1 cellular context compared by ENCODE assay signal in the genomic region with DNA sequence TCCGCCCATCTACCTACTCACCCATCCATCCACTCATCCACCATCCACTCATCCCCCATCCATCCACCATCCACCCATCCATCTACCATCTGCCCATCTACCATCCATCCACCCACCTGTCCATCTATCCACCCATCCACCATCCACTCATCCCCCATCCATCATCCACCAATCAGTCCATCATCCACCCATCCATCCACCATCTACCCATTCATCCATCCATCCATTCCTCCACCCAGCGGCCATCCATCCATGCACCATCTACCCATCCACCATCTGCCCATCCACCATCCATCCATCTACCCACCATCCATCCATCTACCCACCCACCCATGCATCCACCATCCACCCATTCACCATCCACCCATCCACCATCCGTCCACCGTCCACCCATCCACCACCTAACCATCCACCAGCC.
TF ChIP-seq lines count a peak whose summit lies in the region.

No MANE protein-coding gene starts in this region.

TF ChIP-seq in HEK293, 187 proteins besides CTCF, POLR2A, EP300 and RAD21 (continued from another document and continues in another):
- TF ChIP-seq, protein P1, sequence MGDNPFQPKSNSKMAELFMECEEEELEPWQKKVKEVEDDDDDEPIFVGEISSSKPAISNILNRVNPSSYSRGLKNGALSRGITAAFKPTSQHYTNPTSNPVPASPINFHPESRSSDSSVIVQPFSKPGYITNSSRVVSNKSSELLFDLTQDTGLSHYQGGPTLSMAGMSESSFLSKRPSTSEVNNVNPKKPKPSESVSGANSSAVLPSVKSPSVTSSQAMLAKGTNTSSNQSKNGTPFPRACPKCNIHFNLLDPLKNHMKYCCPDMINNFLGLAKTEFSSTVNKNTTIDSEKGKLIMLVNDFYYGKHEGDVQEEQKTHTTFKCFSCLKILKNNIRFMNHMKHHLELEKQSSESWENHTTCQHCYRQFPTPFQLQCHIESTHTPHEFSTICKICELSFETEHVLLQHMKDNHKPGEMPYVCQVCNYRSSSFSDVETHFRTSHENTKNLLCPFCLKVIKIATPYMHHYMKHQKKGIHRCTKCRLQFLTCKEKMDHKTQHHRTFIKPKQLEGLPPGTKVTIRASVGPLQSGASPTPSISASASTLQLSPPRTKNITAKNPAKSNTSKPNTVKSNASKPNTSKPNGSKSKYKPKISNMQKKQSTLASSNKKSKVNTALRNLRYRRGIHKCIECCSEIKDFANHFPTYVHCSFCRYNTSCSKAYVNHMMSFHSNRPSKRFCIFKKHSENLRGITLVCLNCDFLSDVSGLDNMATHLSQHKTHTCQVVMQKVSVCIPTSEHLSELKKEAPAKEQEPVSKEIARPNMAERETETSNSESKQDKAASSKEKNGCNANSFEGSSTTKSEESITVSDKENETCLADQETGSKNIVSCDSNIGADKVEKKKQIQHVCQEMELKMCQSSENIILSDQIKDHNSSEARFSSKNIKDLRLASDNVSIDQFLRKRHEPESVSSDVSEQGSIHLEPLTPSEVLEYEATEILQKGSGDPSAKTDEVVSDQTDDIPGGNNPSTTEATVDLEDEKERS (tag by site-specific recombination; IDR thresholded peaks at IDR 0.05): no peak
- TF ChIP-seq ZNF112 (tag by site-specific recombination; IDR thresholded peaks at IDR 0.05) (no peak), YY2 (tag by site-specific recombination; IDR thresholded peaks at IDR 0.05) (no peak; the same call in 1 of the 2 replicates), SP3 (tag by site-specific recombination; IDR thresholded peaks at IDR 0.05) (no peak), KLF16 (tag by site-specific recombination; IDR thresholded peaks at IDR 0.05) (no peak), ZNF776 (tag by site-specific recombination; IDR thresholded peaks at IDR 0.05; ENCODE audit: borderline replicate concordance) (0 out of 2 replicates have a peak, but pooled peaks have one; percentile 29), ZNF529 (tag by site-specific recombination; IDR thresholded peaks at IDR 0.05; ENCODE audit: insufficient replicate concordance) (no peak), ZNF658 (tag by site-specific recombination; IDR thresholded peaks at IDR 0.05) (peak; percentile 94; the same call in 1 of the 2 replicates), ZNF23 (tag by site-specific recombination; IDR thresholded peaks at IDR 0.05; ENCODE audit: borderline replicate concordance) (0 out of 2 replicates have a peak, but pooled peaks have one; percentile 25), ZNF792 (tag by site-specific recombination; IDR thresholded peaks at IDR 0.05) (no peak), ZFP69B (tag by site-specific recombination; IDR thresholded peaks at IDR 0.05) (no peak), ZNF600 (tag by site-specific recombination; IDR thresholded peaks at IDR 0.05) (no peak), ZNF350 (tag by site-specific recombination; IDR thresholded peaks at IDR 0.05) (no peak), ZNF391 (tag by site-specific recombination; IDR thresholded peaks at IDR 0.05; ENCODE audit: borderline replicate concordance, low read depth) (0 out of 2 replicates have a peak, but pooled peaks have one; percentile 0), ZNF654 (tag by site-specific recombination; IDR thresholded peaks at IDR 0.05; ENCODE audit: low read depth) (no peak), ZSCAN30 (tag by site-specific recombination; IDR thresholded peaks at IDR 0.05) (no peak), ZNF302 (tag by site-specific recombination; IDR thresholded peaks at IDR 0.05; ENCODE audit: low read depth) (no peak), ZEB2 (tag by site-specific recombination; IDR thresholded peaks at IDR 0.05) (no peak), KLF9 (tag by site-specific recombination; IDR thresholded peaks at IDR 0.05; ENCODE audit: low read depth) (0 out of 2 replicates have a peak, but pooled peaks have one; percentile 31), ZNF416 (tag by site-specific recombination; IDR thresholded peaks at IDR 0.05) (no peak), ZNF626 (tag by site-specific recombination; IDR thresholded peaks at IDR 0.05) (no peak), ZNF2 (tag by site-specific recombination; IDR thresholded peaks at IDR 0.05) (0 out of 2 replicates have a peak, but pooled peaks have one; percentile 30), ZNF610 (tag by site-specific recombination; IDR thresholded peaks at IDR 0.05; ENCODE audit: borderline replicate concordance) (no peak), ZNF670 (tag by site-specific recombination; IDR thresholded peaks at IDR 0.05; ENCODE audit: low read depth) (no peak), ZNF426 (tag by site-specific recombination; IDR thresholded peaks at IDR 0.05) (no peak), KLF10 (tag by site-specific recombination; IDR thresholded peaks at IDR 0.05) (no peak), ZNF558 (tag by site-specific recombination; IDR thresholded peaks at IDR 0.05) (no peak), ZNF596 (tag by site-specific recombination; IDR thresholded peaks at IDR 0.05) (no peak)
- TF ChIP-seq, protein P2, sequence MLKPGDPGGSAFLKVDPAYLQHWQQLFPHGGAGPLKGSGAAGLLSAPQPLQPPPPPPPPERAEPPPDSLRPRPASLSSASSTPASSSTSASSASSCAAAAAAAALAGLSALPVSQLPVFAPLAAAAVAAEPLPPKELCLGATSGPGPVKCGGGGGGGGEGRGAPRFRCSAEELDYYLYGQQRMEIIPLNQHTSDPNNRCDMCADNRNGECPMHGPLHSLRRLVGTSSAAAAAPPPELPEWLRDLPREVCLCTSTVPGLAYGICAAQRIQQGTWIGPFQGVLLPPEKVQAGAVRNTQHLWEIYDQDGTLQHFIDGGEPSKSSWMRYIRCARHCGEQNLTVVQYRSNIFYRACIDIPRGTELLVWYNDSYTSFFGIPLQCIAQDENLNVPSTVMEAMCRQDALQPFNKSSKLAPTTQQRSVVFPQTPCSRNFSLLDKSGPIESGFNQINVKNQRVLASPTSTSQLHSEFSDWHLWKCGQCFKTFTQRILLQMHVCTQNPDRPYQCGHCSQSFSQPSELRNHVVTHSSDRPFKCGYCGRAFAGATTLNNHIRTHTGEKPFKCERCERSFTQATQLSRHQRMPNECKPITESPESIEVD (tag by site-specific recombination; IDR thresholded peaks at IDR 0.05): no peak
- TF ChIP-seq, protein P3, sequence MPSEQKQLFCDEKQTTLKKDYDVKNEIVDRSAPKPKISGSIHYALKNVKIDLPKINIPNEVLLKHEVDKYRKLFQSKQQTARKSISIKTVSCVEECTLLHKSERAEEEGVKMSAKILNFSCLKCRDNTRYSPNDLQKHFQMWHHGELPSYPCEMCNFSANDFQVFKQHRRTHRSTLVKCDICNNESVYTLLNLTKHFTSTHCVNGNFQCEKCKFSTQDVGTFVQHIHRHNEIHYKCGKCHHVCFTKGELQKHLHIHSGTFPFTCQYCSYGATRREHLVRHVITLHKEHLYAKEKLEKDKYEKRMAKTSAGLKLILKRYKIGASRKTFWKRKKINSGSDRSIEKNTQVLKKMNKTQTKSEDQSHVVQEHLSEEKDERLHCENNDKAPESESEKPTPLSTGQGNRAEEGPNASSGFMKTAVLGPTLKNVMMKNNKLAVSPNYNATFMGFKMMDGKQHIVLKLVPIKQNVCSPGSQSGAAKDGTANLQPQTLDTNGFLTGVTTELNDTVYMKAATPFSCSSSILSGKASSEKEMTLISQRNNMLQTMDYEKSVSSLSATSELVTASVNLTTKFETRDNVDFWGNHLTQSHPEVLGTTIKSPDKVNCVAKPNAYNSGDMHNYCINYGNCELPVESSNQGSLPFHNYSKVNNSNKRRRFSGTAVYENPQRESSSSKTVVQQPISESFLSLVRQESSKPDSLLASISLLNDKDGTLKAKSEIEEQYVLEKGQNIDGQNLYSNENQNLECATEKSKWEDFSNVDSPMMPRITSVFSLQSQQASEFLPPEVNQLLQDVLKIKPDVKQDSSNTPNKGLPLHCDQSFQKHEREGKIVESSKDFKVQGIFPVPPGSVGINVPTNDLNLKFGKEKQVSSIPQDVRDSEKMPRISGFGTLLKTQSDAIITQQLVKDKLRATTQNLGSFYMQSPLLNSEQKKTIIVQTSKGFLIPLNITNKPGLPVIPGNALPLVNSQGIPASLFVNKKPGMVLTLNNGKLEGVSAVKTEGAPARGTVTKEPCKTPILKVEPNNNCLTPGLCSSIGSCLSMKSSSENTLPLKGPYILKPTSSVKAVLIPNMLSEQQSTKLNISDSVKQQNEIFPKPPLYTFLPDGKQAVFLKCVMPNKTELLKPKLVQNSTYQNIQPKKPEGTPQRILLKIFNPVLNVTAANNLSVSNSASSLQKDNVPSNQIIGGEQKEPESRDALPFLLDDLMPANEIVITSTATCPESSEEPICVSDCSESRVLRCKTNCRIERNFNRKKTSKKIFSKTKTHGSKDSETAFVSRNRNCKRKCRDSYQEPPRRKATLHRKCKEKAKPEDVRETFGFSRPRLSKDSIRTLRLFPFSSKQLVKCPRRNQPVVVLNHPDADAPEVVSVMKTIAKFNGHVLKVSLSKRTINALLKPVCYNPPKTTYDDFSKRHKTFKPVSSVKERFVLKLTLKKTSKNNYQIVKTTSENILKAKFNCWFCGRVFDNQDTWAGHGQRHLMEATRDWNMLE (tag by site-specific recombination; conservative IDR thresholded peaks at IDR 0.05; ENCODE audit: low read depth): no peak
- TF ChIP-seq, protein P4, sequence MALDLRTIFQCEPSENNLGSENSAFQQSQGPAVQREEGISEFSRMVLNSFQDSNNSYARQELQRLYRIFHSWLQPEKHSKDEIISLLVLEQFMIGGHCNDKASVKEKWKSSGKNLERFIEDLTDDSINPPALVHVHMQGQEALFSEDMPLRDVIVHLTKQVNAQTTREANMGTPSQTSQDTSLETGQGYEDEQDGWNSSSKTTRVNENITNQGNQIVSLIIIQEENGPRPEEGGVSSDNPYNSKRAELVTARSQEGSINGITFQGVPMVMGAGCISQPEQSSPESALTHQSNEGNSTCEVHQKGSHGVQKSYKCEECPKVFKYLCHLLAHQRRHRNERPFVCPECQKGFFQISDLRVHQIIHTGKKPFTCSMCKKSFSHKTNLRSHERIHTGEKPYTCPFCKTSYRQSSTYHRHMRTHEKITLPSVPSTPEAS (tag by site-specific recombination; IDR thresholded peaks at IDR 0.05): no peak
- TF ChIP-seq, protein P5, sequence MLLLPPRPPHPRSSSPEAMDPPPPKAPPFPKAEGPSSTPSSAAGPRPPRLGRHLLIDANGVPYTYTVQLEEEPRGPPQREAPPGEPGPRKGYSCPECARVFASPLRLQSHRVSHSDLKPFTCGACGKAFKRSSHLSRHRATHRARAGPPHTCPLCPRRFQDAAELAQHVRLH (tag by site-specific recombination; IDR thresholded peaks at IDR 0.05): no peak
- TF ChIP-seq, protein P6, sequence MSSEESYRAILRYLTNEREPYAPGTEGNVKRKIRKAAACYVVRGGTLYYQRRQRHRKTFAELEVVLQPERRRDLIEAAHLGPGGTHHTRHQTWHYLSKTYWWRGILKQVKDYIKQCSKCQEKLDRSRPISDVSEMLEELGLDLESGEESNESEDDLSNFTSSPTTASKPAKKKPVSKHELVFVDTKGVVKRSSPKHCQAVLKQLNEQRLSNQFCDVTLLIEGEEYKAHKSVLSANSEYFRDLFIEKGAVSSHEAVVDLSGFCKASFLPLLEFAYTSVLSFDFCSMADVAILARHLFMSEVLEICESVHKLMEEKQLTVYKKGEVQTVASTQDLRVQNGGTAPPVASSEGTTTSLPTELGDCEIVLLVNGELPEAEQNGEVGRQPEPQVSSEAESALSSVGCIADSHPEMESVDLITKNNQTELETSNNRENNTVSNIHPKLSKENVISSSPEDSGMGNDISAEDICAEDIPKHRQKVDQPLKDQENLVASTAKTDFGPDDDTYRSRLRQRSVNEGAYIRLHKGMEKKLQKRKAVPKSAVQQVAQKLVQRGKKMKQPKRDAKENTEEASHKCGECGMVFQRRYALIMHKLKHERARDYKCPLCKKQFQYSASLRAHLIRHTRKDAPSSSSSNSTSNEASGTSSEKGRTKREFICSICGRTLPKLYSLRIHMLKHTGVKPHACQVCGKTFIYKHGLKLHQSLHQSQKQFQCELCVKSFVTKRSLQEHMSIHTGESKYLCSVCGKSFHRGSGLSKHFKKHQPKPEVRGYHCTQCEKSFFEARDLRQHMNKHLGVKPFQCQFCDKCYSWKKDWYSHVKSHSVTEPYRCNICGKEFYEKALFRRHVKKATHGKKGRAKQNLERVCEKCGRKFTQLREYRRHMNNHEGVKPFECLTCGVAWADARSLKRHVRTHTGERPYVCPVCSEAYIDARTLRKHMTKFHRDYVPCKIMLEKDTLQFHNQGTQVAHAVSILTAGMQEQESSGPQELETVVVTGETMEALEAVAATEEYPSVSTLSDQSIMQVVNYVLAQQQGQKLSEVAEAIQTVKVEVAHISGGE (tag by site-specific recombination; conservative IDR thresholded peaks at IDR 0.05; ENCODE audit: low read depth): no peak
- TF ChIP-seq, protein P7, sequence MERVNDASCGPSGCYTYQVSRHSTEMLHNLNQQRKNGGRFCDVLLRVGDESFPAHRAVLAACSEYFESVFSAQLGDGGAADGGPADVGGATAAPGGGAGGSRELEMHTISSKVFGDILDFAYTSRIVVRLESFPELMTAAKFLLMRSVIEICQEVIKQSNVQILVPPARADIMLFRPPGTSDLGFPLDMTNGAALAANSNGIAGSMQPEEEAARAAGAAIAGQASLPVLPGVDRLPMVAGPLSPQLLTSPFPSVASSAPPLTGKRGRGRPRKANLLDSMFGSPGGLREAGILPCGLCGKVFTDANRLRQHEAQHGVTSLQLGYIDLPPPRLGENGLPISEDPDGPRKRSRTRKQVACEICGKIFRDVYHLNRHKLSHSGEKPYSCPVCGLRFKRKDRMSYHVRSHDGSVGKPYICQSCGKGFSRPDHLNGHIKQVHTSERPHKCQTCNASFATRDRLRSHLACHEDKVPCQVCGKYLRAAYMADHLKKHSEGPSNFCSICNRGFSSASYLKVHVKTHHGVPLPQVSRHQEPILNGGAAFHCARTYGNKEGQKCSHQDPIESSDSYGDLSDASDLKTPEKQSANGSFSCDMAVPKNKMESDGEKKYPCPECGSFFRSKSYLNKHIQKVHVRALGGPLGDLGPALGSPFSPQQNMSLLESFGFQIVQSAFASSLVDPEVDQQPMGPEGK (tag by site-specific recombination; IDR thresholded peaks at IDR 0.05): 0 out of 2 replicates have a peak, but pooled peaks have one; percentile 6
- TF ChIP-seq, protein P8, sequence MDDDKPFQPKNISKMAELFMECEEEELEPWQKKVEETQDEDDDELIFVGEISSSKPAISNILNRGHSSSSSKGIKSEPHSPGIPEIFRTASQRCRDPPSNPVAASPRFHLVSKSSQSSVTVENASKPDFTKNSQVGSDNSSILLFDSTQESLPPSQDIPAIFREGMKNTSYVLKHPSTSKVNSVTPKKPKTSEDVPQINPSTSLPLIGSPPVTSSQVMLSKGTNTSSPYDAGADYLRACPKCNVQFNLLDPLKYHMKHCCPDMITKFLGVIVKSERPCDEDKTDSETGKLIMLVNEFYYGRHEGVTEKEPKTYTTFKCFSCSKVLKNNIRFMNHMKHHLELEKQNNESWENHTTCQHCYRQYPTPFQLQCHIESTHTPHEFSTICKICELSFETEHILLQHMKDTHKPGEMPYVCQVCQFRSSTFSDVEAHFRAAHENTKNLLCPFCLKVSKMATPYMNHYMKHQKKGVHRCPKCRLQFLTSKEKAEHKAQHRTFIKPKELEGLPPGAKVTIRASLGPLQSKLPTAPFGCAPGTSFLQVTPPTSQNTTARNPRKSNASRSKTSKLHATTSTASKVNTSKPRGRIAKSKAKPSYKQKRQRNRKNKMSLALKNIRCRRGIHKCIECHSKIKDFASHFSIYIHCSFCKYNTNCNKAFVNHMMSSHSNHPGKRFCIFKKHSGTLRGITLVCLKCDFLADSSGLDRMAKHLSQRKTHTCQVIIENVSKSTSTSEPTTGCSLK (tag by site-specific recombination; IDR thresholded peaks at IDR 0.05): no peak
- TF ChIP-seq, protein P9, sequence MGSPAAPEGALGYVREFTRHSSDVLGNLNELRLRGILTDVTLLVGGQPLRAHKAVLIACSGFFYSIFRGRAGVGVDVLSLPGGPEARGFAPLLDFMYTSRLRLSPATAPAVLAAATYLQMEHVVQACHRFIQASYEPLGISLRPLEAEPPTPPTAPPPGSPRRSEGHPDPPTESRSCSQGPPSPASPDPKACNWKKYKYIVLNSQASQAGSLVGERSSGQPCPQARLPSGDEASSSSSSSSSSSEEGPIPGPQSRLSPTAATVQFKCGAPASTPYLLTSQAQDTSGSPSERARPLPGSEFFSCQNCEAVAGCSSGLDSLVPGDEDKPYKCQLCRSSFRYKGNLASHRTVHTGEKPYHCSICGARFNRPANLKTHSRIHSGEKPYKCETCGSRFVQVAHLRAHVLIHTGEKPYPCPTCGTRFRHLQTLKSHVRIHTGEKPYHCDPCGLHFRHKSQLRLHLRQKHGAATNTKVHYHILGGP (tag by site-specific recombination; IDR thresholded peaks at IDR 0.05): no peak
